Comparison of ENCODE assay signal across 18 cellular contexts in genomic region chr12:96861656-96862055, GRCh38. TPM values are rescaled to one million over a fixed set of nuclear protein-coding genes. Genes with fewer than 3 reads are reported as not detected.
A peak's percentile ranks its signal among the peaks of the same experiment; 100 is the strongest.
DNase-seq lines count a peak whose midpoint lies in the region; ATAC-seq and TF ChIP-seq lines count a peak whose summit lies in the region.
"Had no signal": no experiment of that assay in that cellular context is flagged by ENCODE, and none has a peak within 500 bp of the region (broad histone marks: within the 10 kb centered on the region; RNA-seq: fewer than 3 reads in every experiment).

No MANE protein-coding gene starts in this region.

- intact Hi-C loops in Right ventricle myocardium superior (cut with DNase I) = no loop called here

- H3K4me3 ChIP-seq in AG10803 (ENCODE audit: low read length) = no peak overlapping the region
- no peak overlapping the region for H3K4me3 ChIP-seq in fibroblast of the aortic adventitia (ENCODE audit: low read depth, low read length)
- H3K4me3 ChIP-seq: A549, PC-9 had no signal

- no peak for ATAC-seq in HG02623 (IDR thresholded peaks at IDR 0.05; ENCODE audit: unreplicated experiment)
- ATAC-seq in Right ventricle myocardium superior (ENCODE audit: poor library complexity) = no peak
- no peak for ATAC-seq in GM19023 (IDR thresholded peaks at IDR 0.05; ENCODE audit: unreplicated experiment)
- ATAC-seq: A549 had no signal

- peak; percentile 57 for DNase-seq in AG10803 (ENCODE audit: low read depth)
- DNase-seq in GM03348 (ENCODE audit: low spot score) = peak; percentile 48
- DNase-seq in RPMI7951 (ENCODE audit: low read depth) = peak; percentile 15
- DNase-seq in fibroblast of the aortic adventitia (ENCODE audit: low read depth) = peak; percentile 33
- DNase-seq in Right ventricle myocardium superior = no peak
- no peak for DNase-seq in hippocampal formation (lab: John Stamatoyannopoulos, UW)
- DNase-seq: AML-193; Calu3; CD4-positive, alpha-beta T cell; DMS53; NCI-H1436; NCI-H2081 treated with DMSO at 0.1 percent for 48 hours; NCI-H2227 treated with DMSO at 0.1 percent for 48 hours; NCI-H524 had no signal

- no peak for TF ChIP-seq CTCF in AG10803 (conservative IDR thresholded peaks at IDR 0.05; ENCODE audit: low read length)
- TF ChIP-seq CTCF in fibroblast of the aortic adventitia (IDR thresholded peaks at IDR 0.05; ENCODE audit: insufficient read depth, low read length) = no peak

RNA-seq across cellular contexts. Expression of gene NEDD1, which starts 45.4 kb away (rescaled TPM):
- 47.1 and 50.2 TPM in 2 replicates for total RNA-seq in RPMI7951 (2014; rRNA removed; shearing (Covaris generic))
- total RNA-seq in fibroblast of the aortic adventitia (ENCODE audit: low replicate concordance) (13.7 and 45.4 TPM in 2 replicates), Right ventricle myocardium superior (12.5 TPM)

Comparison
In these comparisons a context has a peak if more than half of its experiments do, and no peak if none do; other contexts are left out.
1. DNase-seq: peak in AG10803 (single experiment), GM03348 (single experiment), RPMI7951 (single experiment) and fibroblast of the aortic adventitia (single experiment); none in Right ventricle myocardium superior (single experiment) and hippocampal formation (0 of 2).